8 cellular contexts compared by ENCODE assay signal in the genomic region with DNA sequence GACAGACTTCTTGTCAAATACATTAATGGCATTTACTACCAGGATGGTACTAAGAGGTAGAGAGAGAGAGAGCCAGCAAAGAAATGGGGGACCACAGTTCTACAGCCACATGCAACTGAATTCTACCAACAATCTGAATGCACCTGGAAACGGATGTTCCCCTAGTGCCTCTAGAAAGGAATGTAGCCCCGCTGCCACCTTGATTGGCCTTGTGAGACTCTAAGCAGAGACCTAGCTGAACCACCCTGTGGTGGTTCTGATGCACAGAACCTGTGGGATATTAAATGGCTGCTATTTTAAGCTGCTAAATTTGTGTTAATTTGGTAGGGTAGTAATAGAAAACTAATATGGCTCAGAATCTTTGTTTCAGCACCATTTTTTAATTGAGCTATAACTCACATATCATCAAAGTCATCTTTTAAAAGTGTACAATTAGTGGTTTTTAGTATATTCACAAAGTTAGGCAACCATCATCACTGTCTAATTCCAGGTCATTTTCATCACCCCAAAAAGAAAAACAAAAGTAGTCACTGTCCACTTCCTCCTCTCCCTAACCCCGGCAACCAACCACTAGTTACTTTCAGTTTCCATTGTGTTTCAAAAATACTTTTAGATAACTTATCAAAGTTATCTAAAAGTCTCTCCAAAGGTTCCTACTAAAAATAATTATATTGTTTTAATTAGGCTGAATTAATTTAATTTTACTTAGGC. TPM values are rescaled to one million over a fixed set of nuclear protein-coding genes. Genes with fewer than 3 reads are reported as not detected.
DNase-seq lines count a peak whose midpoint lies in the region; ATAC-seq, FAIRE-seq and TF ChIP-seq lines count a peak whose summit lies in the region.

No MANE protein-coding gene starts in this region.

- intact Hi-C loops in right lobe of liver (cut with DNase I): no loop called here
- intact Hi-C loops in HepG2 (cut with micrococcal nuclease; ENCODE audit: unreplicated experiment): no loop called here
- intact Hi-C loops in activated B cell treated with CpG ODN at 0.5 μM for 24 hours (cut with micrococcal nuclease): loop anchor here (5.0 kb wide), 1 partner anchor 175 kb away; the partner anchor contains the start of gene NUP155
- intact Hi-C loops in breast epithelium (cut with DNase I; ENCODE audit: low total_unique reads): no loop called here

- H3K9ac ChIP-seq in HepG2 (ENCODE audit: insufficient read depth, low read depth, low read length): no peak overlapping the region

- no peaks in the 10 kb centered on the region for H3K27me3 Mint-ChIP-seq in activated B cell treated with CpG ODN at 0.5 μM for 24 hours

- no peaks in the 10 kb centered on the region for H4K20me1 ChIP-seq in HepG2 (ENCODE audit: insufficient read depth, low read length)

- H3K36me3 ChIP-seq in right lobe of liver: no peaks in the 10 kb centered on the region
- H3K36me3 ChIP-seq in HepG2 (replicated peaks in 1 of 2; ENCODE audit: control insufficient read depth in 1 of 2, insufficient read depth in 2 of 2, low read length in 2 of 2): 0 out of 5 replicates have a peak, but pooled peaks cover 0 to 6% of the 10 kb centered on the region in 2 experiments
- no peaks in the 10 kb centered on the region for H3K36me3 ChIP-seq in small intestine (ENCODE audit: control insufficient read depth in 2 of 2, insufficient read depth in 2 of 2, low read length in 2 of 2)
- no peaks in the 10 kb centered on the region for H3K36me3 ChIP-seq in breast epithelium

- no peak overlapping the region for H3K4me2 ChIP-seq in HepG2 (ENCODE audit: low read depth, low read length)

- H3K27ac Mint-ChIP-seq in activated B cell treated with CpG ODN at 0.5 μM for 24 hours: peak overlapping the region; percentile 87

- peak; percentile 63 to 89 (median 74) for ATAC-seq in right lobe of liver
- no peak for ATAC-seq in HepG2
- peak; percentile 82 for ATAC-seq in HG03108 (IDR thresholded peaks at IDR 0.05; ENCODE audit: unreplicated experiment)
- ATAC-seq in activated B cell treated with CpG ODN at 0.5 μM for 24 hours (ENCODE audit: low read depth): peak; percentile 58

- CTCF ChIA-PET in HepG2 (lab: Yijun Ruan, JAX; ENCODE audit: low intra/inter-chr PET ratio, low total read pairs): no interaction called here
- CTCF ChIA-PET in activated B cell treated with CpG ODN at 0.5 μM for 24 hours (lab: Charles Lee): no interaction called here

- no peaks in the 10 kb centered on the region for H3K79me2 ChIP-seq in HepG2 (ENCODE audit: insufficient read depth, low read length)

- FAIRE-seq in HepG2 (lab: Jason Lieb, UNC) (no peak), small intestine (lab: Jason Lieb, UNC) (no peak)

- WGBS in right lobe of liver (ENCODE audit: insufficient coverage, low coverage, low lambda C conversion rate, missing lambda C conversion rate): 61% methylated on average over 3 of the region's 3 CpGs
- 94% methylated on average over 3 of the region's 3 CpGs for WGBS in HepG2 (ENCODE audit: low lambda C conversion rate)
- WGBS in small intestine, 3 donors: 53 to 64% (median 64%) methylated on average over 3 of the region's 3 CpGs

- TF ChIP-seq POLR2A in right lobe of liver (IDR thresholded peaks at IDR 0.05) (no peak), HepG2 (IDR thresholded peaks at IDR 0.05; ENCODE audit: insufficient read depth in 1 of 2, low read depth in 2 of 2, low read length in 2 of 2) (no peak), breast epithelium (IDR thresholded peaks at IDR 0.05) (no peak)

- H3K27me3 ChIP-seq in right lobe of liver (no peaks in the 10 kb centered on the region), HepG2 (ENCODE audit: control insufficient read depth in 1 of 2, insufficient read depth in 2 of 2, low read length in 2 of 2) (no peaks in the 10 kb centered on the region), small intestine (ENCODE audit: control insufficient read depth in 2 of 2, insufficient read depth in 2 of 2, low read length in 2 of 2) (no peaks in the 10 kb centered on the region), breast epithelium (no peaks in the 10 kb centered on the region)

- no TSS peak for BruUV-seq in HepG2 (replicated peaks; lab: Mats Ljungman, UMichigan)

- in situ Hi-C loops in HepG2 (cut with HindIII; ENCODE audit: extremely low pct_ligation_motif_present, low pct_unique_long_range_greater_than_20kb): no loop called here

- TF ChIP-seq EP300 in HepG2 (IDR thresholded peaks at IDR 0.05; ENCODE audit: low read depth in 2 of 2, low read length in 2 of 2) (no peak), HepG2 (CRISPR knock-in tag; IDR thresholded peaks at IDR 0.05; ENCODE audit: borderline replicate concordance) (no peak)

- POLR2A ChIA-PET in HepG2 (lab: Yijun Ruan, JAX): no interaction called here
- POLR2A ChIA-PET in activated B cell treated with CpG ODN at 0.5 μM for 24 hours (lab: Charles Lee): interaction anchor here (0.9 to 1.6 kb wide), 2 partner anchors 128 to 173 kb away, joined by 3 to 4 read pairs; partner anchors contain the start of gene NUP155

- H3K36me3 Mint-ChIP-seq in activated B cell treated with CpG ODN at 0.5 μM for 24 hours (ENCODE audit: low read depth): peaks cover 22% of the 10 kb centered on the region

- H3K4me1 Mint-ChIP-seq in activated B cell treated with CpG ODN at 0.5 μM for 24 hours: peaks cover 16% of the 10 kb centered on the region

- H3K9me3 Mint-ChIP-seq in activated B cell treated with CpG ODN at 0.5 μM for 24 hours: no peaks in the 10 kb centered on the region

- H3K4me3 ChIP-seq in right lobe of liver (peak overlapping the region in 1 of 3 donors; percentile 1), HepG2 (replicated peaks in 1 of 3; ENCODE audit: insufficient read depth in 1 of 3, low read depth in 2 of 3, low read length in 3 of 3) (no peak overlapping the region), small intestine (ENCODE audit: low read depth in 1 of 2, low read length in 2 of 2) (no peak overlapping the region), breast epithelium (no peak overlapping the region)

- no peak overlapping the region for H2AFZ ChIP-seq in HepG2 (ENCODE audit: low read length)

- H3K4me3 Mint-ChIP-seq in activated B cell treated with CpG ODN at 0.5 μM for 24 hours: peak overlapping the region; percentile 74

- H3K9me3 ChIP-seq in right lobe of liver (no peaks in the 10 kb centered on the region), HepG2 (ENCODE audit: low read length) (no peaks in the 10 kb centered on the region), small intestine (ENCODE audit: control insufficient read depth, low read depth) (no peaks in the 10 kb centered on the region), breast epithelium (no peaks in the 10 kb centered on the region)

- H3K4me1 ChIP-seq in right lobe of liver (no peaks in the 10 kb centered on the region), HepG2 (ENCODE audit: insufficient read depth, low read length) (no peaks in the 10 kb centered on the region), small intestine (ENCODE audit: control insufficient read depth in 2 of 2, insufficient read depth in 1 of 2, low read depth in 1 of 2, low read length in 1 of 2) (no peaks in the 10 kb centered on the region), breast epithelium (no peaks in the 10 kb centered on the region)

- no peak for TF ChIP-seq CTCF in right lobe of liver (IDR thresholded peaks at IDR 0.05)
- no peak for TF ChIP-seq CTCF in HepG2 (CRISPR knock-in tag; IDR thresholded peaks at IDR 0.05)
- no peak for TF ChIP-seq CTCF in activated B cell treated with CpG ODN at 0.5 μM for 24 hours (IDR thresholded peaks at IDR 0.05)
- no peak for TF ChIP-seq CTCF in breast epithelium (IDR thresholded peaks at IDR 0.05)

- DNase-seq in right lobe of liver (no peak), HepG2 (ENCODE audit: low spot score) (no peak), activated B cell treated with CpG ODN at 0.5 μM for 24 hours (no peak), small intestine (peak; percentile 31), NCI-H524 treated with DMSO at 0.1 percent for 48 hours (lab: John Stamatoyannopoulos, UW) (no peak), iPS-NIHi7 (ENCODE audit: extremely low spot score) (no peak), breast epithelium (ENCODE audit: low spot score in 2 of 2) (no peak)

- no peak overlapping the region for H3K27ac ChIP-seq in right lobe of liver
- H3K27ac ChIP-seq in HepG2 (ENCODE audit: extremely low read length, insufficient read depth, low read length): no peak overlapping the region
- H3K27ac ChIP-seq in small intestine (ENCODE audit: low read depth in 1 of 2, low read length in 1 of 2): peak overlapping the region; percentile 20 to 57
- H3K27ac ChIP-seq in breast epithelium: no peak overlapping the region

- TF ChIP-seq RAD21 in HepG2 (CRISPR knock-in tag; IDR thresholded peaks at IDR 0.05): no peak

TF ChIP-seq in HepG2, 621 proteins besides CTCF, POLR2A, EP300 and RAD21 (continues in another document):
- TF ChIP-seq TBL1XR1 (IDR thresholded peaks at IDR 0.05; ENCODE audit: borderline replicate concordance, low read length, partially characterized antibody) (no peak), ZFYVE20 (CRISPR knock-in tag; IDR thresholded peaks at IDR 0.05; ENCODE audit: borderline replicate concordance, low read depth) (no peak)

RNA-seq across cellular contexts. Expression of gene CPLANE1, which starts 51.7 kb away (rescaled TPM):
- 1 to 10 TPM; 3.3 to 6.7 (median 4.7) TPM for total RNA-seq in right lobe of liver
- 9.0 and 9.9 TPM in 2 replicates for total RNA-seq in HepG2 (2016; rRNA removed; fragmentation: Illumina TruSeq; extraction: Trizol)
- total RNA-seq in HepG2 (2016; cell fraction: cytosol; rRNA removed; fragmentation: Illumina TruSeq; extraction: Trizol; ENCODE audit: low read depth): 10.5 and 13.5 TPM in 2 replicates
- total RNA-seq in HepG2 (2016; cell fraction: insoluble cytoplasmic fraction; rRNA removed; fragmentation: Illumina TruSeq; extraction: Trizol): 9.2 and 10.8 TPM in 2 replicates
- total RNA-seq in HepG2 (2016; cell fraction: membrane; rRNA removed; fragmentation: Illumina TruSeq; extraction: Trizol): 5.4 and 8.6 TPM in 2 replicates
- 22.0 and 30.1 TPM in 2 replicates for total RNA-seq in HepG2 (2016; cell fraction: nucleus; rRNA removed; fragmentation: Illumina TruSeq; extraction: Trizol)
- polyA plus RNA-seq in HepG2 (2011; rRNA removed): 5.8 and 6.3 TPM in 2 replicates
- 1.4 and 1.8 TPM in 2 replicates for polyA plus RNA-seq in HepG2 (2011; cell fraction: cytosol; rRNA removed)
- 4.8 and 5.5 TPM in 2 replicates for polyA plus RNA-seq in HepG2 (2011; cell fraction: nucleus; rRNA removed)
- 2.8 and 4.2 TPM in 2 replicates for polyA plus RNA-seq in HepG2 (2012)
- 0.44 and 0.68 TPM in 2 replicates for polyA plus RNA-seq in HepG2 (2016; cell fraction: cytosol; fragmentation: Illumina TruSeq; extraction: Trizol; ENCODE audit: low read depth)
- 4.8 and 6.6 TPM in 2 replicates for polyA plus RNA-seq in HepG2 (2016; cell fraction: insoluble cytoplasmic fraction; fragmentation: Illumina TruSeq; extraction: Trizol; ENCODE audit: low read depth)
- 0.66 and 0.68 TPM in 2 replicates for polyA plus RNA-seq in HepG2 (2016; cell fraction: membrane; fragmentation: Illumina TruSeq; extraction: Trizol; ENCODE audit: low read depth)
- 14.4 and 16.0 TPM in 2 replicates for polyA plus RNA-seq in HepG2 (2016; cell fraction: nucleus; fragmentation: Illumina TruSeq; extraction: Trizol; ENCODE audit: insufficient read depth, low read depth)
- 8.2 and 40.1 TPM in 2 replicates for polyA minus RNA-seq in HepG2 (2011; rRNA and poly(A)+ RNA removed; ENCODE audit: low replicate concordance)
- 8.8 and 11.3 TPM in 2 replicates for polyA minus RNA-seq in HepG2 (2011; cell fraction: cytosol; rRNA and poly(A)+ RNA removed)
- 43.3 and 46.5 TPM in 2 replicates for polyA minus RNA-seq in HepG2 (2011; cell fraction: nucleus; rRNA and poly(A)+ RNA removed)
- total RNA-seq in activated B cell treated with CpG ODN at 0.5 μM for 24 hours: 8.8 and 11.7 TPM in 2 replicates
- polyA plus RNA-seq in small intestine: 1 to 10 TPM in 1 of 3 donors, under 1 TPM in 2; 0.22 to 1.4 (median 0.27) TPM
- total RNA-seq in breast epithelium: 10 to 100 TPM; 31.0 to 55.5 (median 31.5) TPM

Comparison
In these comparisons a context has a peak if more than half of its experiments do, and no peak if none do; other contexts are left out.
1. H3K27ac ChIP-seq: peak in small intestine (2 of 2); none in right lobe of liver (0 of 3), HepG2 (single experiment) and breast epithelium (0 of 2).